8 cellular contexts compared by ENCODE assay signal in genomic region chr9:9998491-9999287, GRCh38.
A peak's percentile ranks its signal among the peaks of the same experiment; 100 is the strongest.
DNase-seq lines count a peak whose midpoint lies in the region; ATAC-seq and TF ChIP-seq lines count a peak whose summit lies in the region.

No MANE protein-coding gene starts in this region.

- H3K9me3 Mint-ChIP-seq in glutamatergic neuron (ENCODE audit: unreplicated experiment) = no peaks in the 10 kb centered on the region

- peaks cover 34% of the 10 kb centered on the region for H3K4me1 Mint-ChIP-seq in glutamatergic neuron (ENCODE audit: low read depth, unreplicated experiment)

- peak overlapping the region; percentile 52 for H3K27ac Mint-ChIP-seq in glutamatergic neuron (ENCODE audit: unreplicated experiment)

- ATAC-seq in GM21717 (IDR thresholded peaks at IDR 0.05; ENCODE audit: unreplicated experiment) (peak; percentile 47), GM21786 (IDR thresholded peaks at IDR 0.05; ENCODE audit: unreplicated experiment) (no peak)

- H3K36me3 Mint-ChIP-seq in glutamatergic neuron (ENCODE audit: unreplicated experiment) = no peaks in the 10 kb centered on the region

- DNase-seq in DMS 273 (lab: John Stamatoyannopoulos, UW; ENCODE audit: unreplicated experiment) = peak; percentile 75
- DNase-seq in NCI-H748 (lab: John Stamatoyannopoulos, UW; ENCODE audit: unreplicated experiment) = peak; percentile 66
- no peak for DNase-seq in glutamatergic neuron
- no peak for DNase-seq in superior temporal gyrus (ENCODE audit: extremely low spot score)
- DNase-seq in stimulated activated CD4-positive, alpha-beta T cell treated with anti-CD3 and anti-CD28 coated beads, Interleukin-4, amount 100 ng/mL, for 4 hours = no peak
- no peak for DNase-seq in HuH-7 (ENCODE audit: low spot score)

- H3K4me3 Mint-ChIP-seq in glutamatergic neuron (ENCODE audit: unreplicated experiment) = no peak overlapping the region

- peak; percentile 59 for TF ChIP-seq CTCF in glutamatergic neuron (IDR thresholded peaks at IDR 0.05; ENCODE audit: partially characterized antibody, unreplicated experiment)

- H3K27me3 Mint-ChIP-seq in glutamatergic neuron (ENCODE audit: unreplicated experiment) = no peaks in the 10 kb centered on the region

Comparison
In these comparisons a context has a peak if more than half of its experiments do, and no peak if none do; other contexts are left out.
1. DNase-seq: peak in DMS 273 (single experiment) and NCI-H748 (single experiment); none in glutamatergic neuron (single experiment), superior temporal gyrus (single experiment), stimulated activated CD4-positive, alpha-beta T cell treated with anti-CD3 and anti-CD28 coated beads, Interleukin-4, amount 100 ng/mL, for 4 hours (0 of 2) and HuH-7 (single experiment).